Comparison of ENCODE assay signal across 7 cellular contexts in the genomic region with DNA sequence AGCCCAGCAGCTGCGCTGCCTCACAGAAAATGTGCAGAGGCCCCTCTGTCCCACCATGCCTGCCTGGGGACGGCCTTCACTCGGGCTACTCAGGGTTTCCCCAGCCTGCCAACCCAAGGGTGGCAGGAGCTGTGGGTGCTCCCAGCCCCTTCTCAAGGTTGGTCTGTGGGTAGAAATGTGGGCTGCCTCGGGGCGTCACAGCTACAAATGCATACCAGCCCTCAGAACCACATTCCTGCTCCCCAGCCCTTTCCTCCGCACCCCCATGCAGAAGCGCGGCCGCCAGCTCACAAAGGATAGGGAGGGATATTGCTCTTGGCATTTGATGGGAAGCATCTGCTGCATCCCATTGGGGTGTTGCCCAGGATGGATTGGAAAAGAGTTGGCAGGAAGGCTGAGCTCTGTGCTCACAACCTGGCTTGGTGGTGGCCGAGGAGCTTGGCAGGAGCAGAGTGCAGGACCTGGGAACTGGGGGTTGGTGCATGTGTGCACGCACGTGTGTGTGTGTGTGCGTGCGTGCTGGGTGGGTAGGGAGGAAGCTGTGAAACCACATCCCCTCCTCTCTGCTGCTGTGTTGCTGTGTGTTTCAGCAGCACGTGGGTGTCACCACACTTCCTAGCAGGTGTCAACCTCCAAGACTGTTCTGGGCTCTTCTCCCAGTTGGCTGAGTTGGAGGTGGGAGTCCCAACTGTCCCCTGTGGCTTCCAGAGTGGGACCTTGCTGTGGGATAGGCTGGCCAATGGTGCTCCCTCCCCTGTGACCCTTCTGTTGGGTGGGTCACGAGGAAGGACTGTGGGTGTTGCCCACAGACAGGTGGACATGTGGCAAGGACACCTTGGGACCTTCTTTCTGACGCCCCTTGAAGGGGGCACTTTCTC.
DNase-seq lines count a peak whose midpoint lies in the region; ATAC-seq and TF ChIP-seq lines count a peak whose summit lies in the region.

No MANE protein-coding gene starts in this region.

- WGBS in aorta, 2 donors, result 75 to 82% methylated on average over 17 of the region's 17 CpGs

- H3K4me1 Mint-ChIP-seq in endothelial cell (ENCODE audit: unreplicated experiment) (peaks cover 79% of the 10 kb centered on the region), osteocyte (ENCODE audit: unreplicated experiment) (peaks cover 94% of the 10 kb centered on the region)

- peaks cover 0 to 1% of the 10 kb centered on the region in 2 donors for H3K4me1 ChIP-seq in aorta (ENCODE audit: control insufficient read depth in 1 of 2, insufficient read depth in 2 of 2, low read length in 2 of 2)

- no peak overlapping the region for H3K4me3 Mint-ChIP-seq in endothelial cell (ENCODE audit: unreplicated experiment)
- H3K4me3 Mint-ChIP-seq in osteocyte (ENCODE audit: unreplicated experiment), result no peak overlapping the region

- no peaks in the 10 kb centered on the region for H3K27me3 ChIP-seq in aorta (ENCODE audit: control insufficient read depth in 1 of 2, insufficient read depth in 2 of 2, low read length in 1 of 2)

- no peaks in the 10 kb centered on the region for H3K36me3 ChIP-seq in aorta (ENCODE audit: control insufficient read depth in 1 of 2, insufficient read depth in 2 of 2, low read length in 1 of 2)

- H3K27ac ChIP-seq in aorta (ENCODE audit: low read depth in 1 of 2, low read length in 2 of 2), result no peak overlapping the region

- TF ChIP-seq POLR2A in GM19099 (IDR thresholded peaks at IDR 0.05; ENCODE audit: extremely low read depth, insufficient read length, low read depth), result peak; percentile 72

- no peak overlapping the region for H3K4me3 ChIP-seq in aorta (ENCODE audit: low read length in 2 of 2)

- intact Hi-C loops in aorta (cut with DNase I), result no loop called here

- DNase-seq in activated CD4-positive, alpha-beta T cell treated with anti-CD3 and anti-CD28 coated beads, Interleukin-2, amount 50 U/mL, for 4 hours, result peak; percentile 70 to 75
- no peak for DNase-seq in endothelial cell (ENCODE audit: low spot score)
- DNase-seq in osteocyte (ENCODE audit: extremely low spot score, unreplicated experiment), result no peak
- DNase-seq in aorta, result peak in 1 of 2 donors; percentile 84

- ATAC-seq in HG03520 (IDR thresholded peaks at IDR 0.05; ENCODE audit: unreplicated experiment) (peak; percentile 36), aorta (ENCODE audit: low FRiP score) (peak; percentile 55), HG02588 (IDR thresholded peaks at IDR 0.05; ENCODE audit: unreplicated experiment) (no peak)

- H3K27me3 Mint-ChIP-seq in endothelial cell (ENCODE audit: unreplicated experiment) (peaks cover 12% of the 10 kb centered on the region), osteocyte (ENCODE audit: unreplicated experiment) (no peaks in the 10 kb centered on the region)

- H3K27ac Mint-ChIP-seq in endothelial cell (ENCODE audit: unreplicated experiment) (peak overlapping the region; percentile 74), osteocyte (ENCODE audit: unreplicated experiment) (peak overlapping the region; percentile 92)

- H3K36me3 Mint-ChIP-seq in endothelial cell (ENCODE audit: low read depth, unreplicated experiment), result peaks cover 23% of the 10 kb centered on the region
- no peaks in the 10 kb centered on the region for H3K36me3 Mint-ChIP-seq in osteocyte (ENCODE audit: unreplicated experiment)

- H3K9me3 ChIP-seq in aorta (ENCODE audit: control insufficient read depth, low read length), result no peaks in the 10 kb centered on the region

- H3K9me3 Mint-ChIP-seq in endothelial cell (ENCODE audit: unreplicated experiment), result no peaks in the 10 kb centered on the region
- no peaks in the 10 kb centered on the region for H3K9me3 Mint-ChIP-seq in osteocyte (ENCODE audit: unreplicated experiment)

- no peak for TF ChIP-seq CTCF in endothelial cell (IDR thresholded peaks at IDR 0.05; ENCODE audit: unreplicated experiment)
- no peak for TF ChIP-seq CTCF in osteocyte (IDR thresholded peaks at IDR 0.05)

Comparison
In these comparisons a context has a peak if more than half of its experiments do, and no peak if none do; other contexts are left out.
1. DNase-seq: peak in activated CD4-positive, alpha-beta T cell treated with anti-CD3 and anti-CD28 coated beads, Interleukin-2, amount 50 U/mL, for 4 hours (2 of 2); none in endothelial cell (single experiment) and osteocyte (single experiment).